In genomic region chrY:15689994-15690393, GRCh38 we compare ENCODE assay signal across 31 cellular contexts.
"Had no signal": no experiment of that assay in that cellular context is flagged by ENCODE, and none has a peak within 500 bp of the region (broad histone marks: within the 10 kb centered on the region; RNA-seq: fewer than 3 reads in every experiment).

No MANE protein-coding gene starts in this region.

- H3K36me3 Mint-ChIP-seq: activated CD4-positive, alpha-beta memory T cell treated with anti-CD3 and anti-CD28 coated beads for 36 hours; activated CD8-positive, alpha-beta memory T cell treated with anti-CD3 and anti-CD28 coated beads, Interleukin-2, amount 10 ng/mL, durations not matched to agents 7 days and 5 days; activated naive CD4-positive, alpha-beta T cell treated with anti-CD3 and anti-CD28 coated beads, Interleukin-2, amount 50 U/mL, for 24 hours; activated naive CD8-positive, alpha-beta T cell treated with anti-CD3 and anti-CD28 coated beads for 36 hours; brain had no signal

- H3K4me3 Mint-ChIP-seq: activated CD4-positive, alpha-beta memory T cell treated with anti-CD3 and anti-CD28 coated beads for 36 hours; activated CD4-positive, alpha-beta T cell treated with anti-CD3 and anti-CD28 coated beads for 36 hours; activated CD4-positive, alpha-beta T cell treated with anti-CD3 and anti-CD28 coated beads, Interleukin-2, amount 10 ng/mL, durations not matched to agents 24 days and 14 days; activated CD8-positive, alpha-beta memory T cell treated with anti-CD3 and anti-CD28 coated beads, Interleukin-2, amount 10 ng/mL, durations not matched to agents 7 days and 5 days; activated CD8-positive, alpha-beta T cell treated with anti-CD3 and anti-CD28 coated beads, Interleukin-2, amount 10 ng/mL, durations not matched to agents 7 days and 5 days; activated naive CD4-positive, alpha-beta T cell treated with anti-CD3 and anti-CD28 coated beads for 36 hours; activated naive CD4-positive, alpha-beta T cell treated with anti-CD3 and anti-CD28 coated beads, Interleukin-2, amount 50 U/mL, for 24 hours; activated naive CD8-positive, alpha-beta T cell treated with anti-CD3 and anti-CD28 coated beads for 36 hours; activated naive CD8-positive, alpha-beta T cell treated with anti-CD3 and anti-CD28 coated beads, Interleukin-2, amount 50 U/mL, for 24 hours; activated T-helper 1 cell treated with anti-CD3 and anti-CD28 coated beads, Interleukin-12 subunit alpha, Interleukin-12 subunit beta, Interleukin-2, Interleukin-4 antibody, amounts not matched to agents 30 ng/mL and 10 ng/mL and 1 ng/mL, durations not matched to agents 14 hours and 24 hours and 36 hours; brain; effector memory CD8-positive, alpha-beta T cell had no signal

- H3K9me3 ChIP-seq: adrenal gland, gastrocnemius medialis had no signal

- H3K27me3 ChIP-seq: adrenal gland, gastrocnemius medialis, heart right ventricle had no signal

- FAIRE-seq: colon had no signal

- H3K4me3 ChIP-seq: adrenal gland, gastrocnemius medialis, heart right ventricle had no signal

- H3K36me3 ChIP-seq: adrenal gland, gastrocnemius medialis, heart right ventricle had no signal

- H3K9me3 Mint-ChIP-seq: activated CD4-positive, alpha-beta memory T cell treated with anti-CD3 and anti-CD28 coated beads for 36 hours; activated CD4-positive, alpha-beta T cell treated with anti-CD3 and anti-CD28 coated beads, Interleukin-2, amount 10 ng/mL, durations not matched to agents 24 days and 14 days; activated naive CD4-positive, alpha-beta T cell treated with anti-CD3 and anti-CD28 coated beads for 36 hours; activated naive CD4-positive, alpha-beta T cell treated with anti-CD3 and anti-CD28 coated beads, Interleukin-2, amount 50 U/mL, for 24 hours; activated naive CD8-positive, alpha-beta T cell treated with anti-CD3 and anti-CD28 coated beads for 36 hours; activated naive CD8-positive, alpha-beta T cell treated with anti-CD3 and anti-CD28 coated beads, Interleukin-2, amount 50 U/mL, for 24 hours; activated T-helper 1 cell treated with anti-CD3 and anti-CD28 coated beads, Interleukin-12 subunit alpha, Interleukin-12 subunit beta, Interleukin-2, Interleukin-4 antibody, amounts not matched to agents 30 ng/mL and 10 ng/mL and 1 ng/mL, durations not matched to agents 14 hours and 24 hours and 36 hours; activated T-helper 2 cell treated with anti-CD3 and anti-CD28 coated beads, Interferon-gamma antibody, Interleukin-2, Interleukin-4, amounts not matched to agents 10 μg/mL and 5 μg/mL and 100 μg/mL, durations not matched to agents 14 hours and 24 hours and 36 hours; brain had no signal

- H3K27me3 Mint-ChIP-seq: activated CD4-positive, alpha-beta memory T cell treated with anti-CD3 and anti-CD28 coated beads for 36 hours; activated CD4-positive, alpha-beta T cell treated with anti-CD3 and anti-CD28 coated beads for 36 hours; activated CD4-positive, alpha-beta T cell treated with anti-CD3 and anti-CD28 coated beads, Interleukin-2, amount 10 ng/mL, durations not matched to agents 24 days and 14 days; activated CD8-positive, alpha-beta memory T cell treated with anti-CD3 and anti-CD28 coated beads, Interleukin-2, amount 10 ng/mL, durations not matched to agents 7 days and 5 days; activated naive CD4-positive, alpha-beta T cell treated with anti-CD3 and anti-CD28 coated beads, Interleukin-2, amount 50 U/mL, for 24 hours; activated naive CD8-positive, alpha-beta T cell treated with anti-CD3 and anti-CD28 coated beads for 36 hours; activated naive CD8-positive, alpha-beta T cell treated with anti-CD3 and anti-CD28 coated beads, Interleukin-2, amount 50 U/mL, for 24 hours; brain; effector memory CD8-positive, alpha-beta T cell had no signal

- H3K4me1 ChIP-seq: adrenal gland, gastrocnemius medialis, heart right ventricle had no signal

- H3K27ac Mint-ChIP-seq: activated CD4-positive, alpha-beta memory T cell treated with anti-CD3 and anti-CD28 coated beads for 36 hours; activated CD4-positive, alpha-beta T cell treated with anti-CD3 and anti-CD28 coated beads for 36 hours; activated CD4-positive, alpha-beta T cell treated with anti-CD3 and anti-CD28 coated beads, Interleukin-2, amount 10 ng/mL, durations not matched to agents 24 days and 14 days; activated CD8-positive, alpha-beta memory T cell treated with anti-CD3 and anti-CD28 coated beads, Interleukin-2, amount 10 ng/mL, durations not matched to agents 7 days and 5 days; activated CD8-positive, alpha-beta T cell treated with anti-CD3 and anti-CD28 coated beads, Interleukin-2, amount 10 ng/mL, durations not matched to agents 7 days and 5 days; activated naive CD4-positive, alpha-beta T cell treated with anti-CD3 and anti-CD28 coated beads for 36 hours; activated naive CD4-positive, alpha-beta T cell treated with anti-CD3 and anti-CD28 coated beads, Interleukin-2, amount 50 U/mL, for 24 hours; activated naive CD8-positive, alpha-beta T cell treated with anti-CD3 and anti-CD28 coated beads for 36 hours; activated naive CD8-positive, alpha-beta T cell treated with anti-CD3 and anti-CD28 coated beads, Interleukin-2, amount 50 U/mL, for 24 hours; activated T-helper 1 cell treated with anti-CD3 and anti-CD28 coated beads, Interleukin-12 subunit alpha, Interleukin-12 subunit beta, Interleukin-2, Interleukin-4 antibody, amounts not matched to agents 30 ng/mL and 10 ng/mL and 1 ng/mL, durations not matched to agents 14 hours and 24 hours and 36 hours; activated T-helper 2 cell treated with anti-CD3 and anti-CD28 coated beads, Interferon-gamma antibody, Interleukin-2, Interleukin-4, amounts not matched to agents 10 μg/mL and 5 μg/mL and 100 μg/mL, durations not matched to agents 14 hours and 24 hours and 36 hours; brain; effector memory CD8-positive, alpha-beta T cell had no signal

- H3K4me1 Mint-ChIP-seq: activated CD4-positive, alpha-beta T cell treated with anti-CD3 and anti-CD28 coated beads for 36 hours; activated CD4-positive, alpha-beta T cell treated with anti-CD3 and anti-CD28 coated beads, Interleukin-2, amount 10 ng/mL, durations not matched to agents 24 days and 14 days; activated CD8-positive, alpha-beta memory T cell treated with anti-CD3 and anti-CD28 coated beads, Interleukin-2, amount 10 ng/mL, durations not matched to agents 7 days and 5 days; activated naive CD4-positive, alpha-beta T cell treated with anti-CD3 and anti-CD28 coated beads, Interleukin-2, amount 50 U/mL, for 24 hours; activated naive CD8-positive, alpha-beta T cell treated with anti-CD3 and anti-CD28 coated beads for 36 hours; activated naive CD8-positive, alpha-beta T cell treated with anti-CD3 and anti-CD28 coated beads, Interleukin-2, amount 50 U/mL, for 24 hours; brain had no signal

- DNase-seq: activated CD4-positive, alpha-beta memory T cell treated with anti-CD3 and anti-CD28 coated beads for 36 hours; activated CD4-positive, alpha-beta T cell treated with anti-CD3 and anti-CD28 coated beads for 36 hours; activated CD4-positive, alpha-beta T cell treated with anti-CD3 and anti-CD28 coated beads, Interleukin-2, amount 10 ng/mL, durations not matched to agents 24 days and 14 days; activated CD4-positive, CD25-positive, alpha-beta regulatory T cell; activated CD4-positive, CD25-positive, alpha-beta regulatory T cell treated with anti-CD3 and anti-CD28 coated beads, Interleukin-2, amount 50 U/mL, for 72 hours; activated CD8-positive, alpha-beta memory T cell treated with anti-CD3 and anti-CD28 coated beads, Interleukin-2, amount 10 ng/mL, durations not matched to agents 7 days and 5 days; activated CD8-positive, alpha-beta memory T cell treated with anti-CD3 and anti-CD28 coated beads, Interleukin-2, amount 50 U/mL, for 4 hours; activated CD8-positive, alpha-beta T cell treated with anti-CD3 and anti-CD28 coated beads, Interleukin-2, amount 10 ng/mL, durations not matched to agents 7 days and 5 days; activated effector memory CD4-positive, alpha-beta T cell treated with anti-CD3 and anti-CD28 coated beads, Interleukin-2, amount 50 U/mL, for 16 hours; activated naive CD4-positive, alpha-beta T cell treated with anti-CD3 and anti-CD28 coated beads for 36 hours; activated naive CD8-positive, alpha-beta T cell treated with anti-CD3 and anti-CD28 coated beads for 36 hours; activated naive CD8-positive, alpha-beta T cell treated with anti-CD3 and anti-CD28 coated beads, Interleukin-2, amount 50 U/mL, for 24 hours; activated T-cell treated with anti-CD3 and anti-CD28 coated beads, Interleukin-2, amount 50 U/mL, for 1 hour; activated T-cell treated with anti-CD3 and anti-CD28 coated beads, Interleukin-2, amount 50 U/mL, for 48 hours; adrenal gland; amygdala; aorta; caudate nucleus; cortex of kidney; dermis blood vessel endothelial cell; effector CD4-positive, alpha-beta T cell; effector memory CD8-positive, alpha-beta T cell; foreskin fibroblast; gastrocnemius medialis; heart right ventricle; T-helper 2 cell had no signal

- H3K27ac ChIP-seq: adrenal gland, gastrocnemius medialis, heart right ventricle had no signal
